ENCODE assay signal across 12 cellular contexts in genomic region chr14:22489247-22489551, GRCh38.
A peak's percentile ranks its signal among the peaks of the same experiment; 100 is the strongest.
DNase-seq lines count a peak whose midpoint lies in the region; ATAC-seq, FAIRE-seq and TF ChIP-seq lines count a peak whose summit lies in the region.
"Had no signal": no experiment of that assay in that cellular context is flagged by ENCODE, and none has a peak within 500 bp of the region (broad histone marks: within the 10 kb centered on the region; RNA-seq: fewer than 3 reads in every experiment).

No MANE protein-coding gene starts in this region.

- no peak overlapping the region for H2BK15ac ChIP-seq in H1 (ENCODE audit: low read length)

- BruUV-seq in HepG2 (replicated peaks; lab: Mats Ljungman, UMichigan): no TSS peak

- peak overlapping the region; percentile 21; the same call in 1 of the 2 replicates for H3K18ac ChIP-seq in H1 (ENCODE audit: extremely low read depth, low read length)

- H2BK20ac ChIP-seq in H1 (ENCODE audit: low read length): no peak overlapping the region

- no peaks in the 10 kb centered on the region for H3K79me1 ChIP-seq in H1 (ENCODE audit: low read depth, low read length)

- H3K14ac ChIP-seq in H1 (ENCODE audit: insufficient read length): no peak overlapping the region

- no peak overlapping the region for H3K4me3 ChIP-seq in HepG2 (replicated peaks in 1 of 3; ENCODE audit: insufficient read depth in 1 of 3, low read depth in 2 of 3, low read length in 3 of 3)
- no peak overlapping the region for H3K4me3 ChIP-seq in right lobe of liver
- peak overlapping the region; percentile 63; the same call in 1 of the 2 replicates for H3K4me3 ChIP-seq in OCI-LY3 (ENCODE audit: low read length)
- no peak overlapping the region for H3K4me3 ChIP-seq in H1 (ENCODE audit: extremely low read depth in 1 of 4, insufficient read depth in 2 of 4, low read depth in 3 of 4, low read length in 4 of 4)
- peak overlapping the region; percentile 46 for H3K4me3 ChIP-seq in thymus (ENCODE audit: low read length)
- H3K4me3 ChIP-seq in body of pancreas: no peak overlapping the region
- H3K4me3 ChIP-seq: coronary artery had no signal

- H3K36me3 ChIP-seq in HepG2 (replicated peaks in 1 of 2; ENCODE audit: control insufficient read depth in 1 of 2, insufficient read depth in 2 of 2, low read length in 2 of 2) (no peaks in the 10 kb centered on the region), right lobe of liver (no peaks in the 10 kb centered on the region), OCI-LY3 (replicated peaks; ENCODE audit: low read depth, low read length) (no peaks in the 10 kb centered on the region), H1 (ENCODE audit: control insufficient read depth in 2 of 4, insufficient read depth in 4 of 4, low read length in 3 of 4) (no peaks in the 10 kb centered on the region), thymus (ENCODE audit: control insufficient read depth, insufficient read depth) (peaks cover 4% of the 10 kb centered on the region), body of pancreas (replicated peaks in 1 of 2; ENCODE audit: insufficient read depth in 1 of 2, low read depth in 2 of 2) (no peaks in the 10 kb centered on the region)

- no peak overlapping the region for H3K23ac ChIP-seq in H1 (ENCODE audit: insufficient read length)

- H3K9ac ChIP-seq in HepG2 (ENCODE audit: insufficient read depth, low read depth, low read length): no peak overlapping the region
- peak overlapping the region; percentile 85 for H3K9ac ChIP-seq in OCI-LY3 (ENCODE audit: low read length)
- no peak overlapping the region for H3K9ac ChIP-seq in H1 (replicated peaks in 1 of 4; ENCODE audit: extremely low read depth in 1 of 4, low read depth in 3 of 4, low read length in 3 of 4)

- H3K4me2 ChIP-seq in HepG2 (ENCODE audit: low read depth, low read length): no peak overlapping the region
- H3K4me2 ChIP-seq in OCI-LY3 (ENCODE audit: low read length): peak overlapping the region; percentile 69
- H3K4me2 ChIP-seq in H1 (ENCODE audit: insufficient read depth in 1 of 2, low read depth in 2 of 2, low read length in 2 of 2): no peak overlapping the region

- H3K9me3 ChIP-seq in HepG2 (ENCODE audit: low read length) (no peaks in the 10 kb centered on the region), right lobe of liver (no peaks in the 10 kb centered on the region), OCI-LY3 (ENCODE audit: insufficient read depth, low read length) (no peaks in the 10 kb centered on the region), H1 (ENCODE audit: insufficient read depth in 2 of 2, low read depth in 1 of 2, low read length in 1 of 2) (no peaks in the 10 kb centered on the region), thymus (ENCODE audit: control insufficient read depth) (no peaks in the 10 kb centered on the region), body of pancreas (no peaks in the 10 kb centered on the region)

- H4K20me1 ChIP-seq in HepG2 (ENCODE audit: insufficient read depth, low read length) (no peaks in the 10 kb centered on the region), OCI-LY3 (ENCODE audit: insufficient read depth, low read length) (no peaks in the 10 kb centered on the region), H1 (replicated peaks in 1 of 2; ENCODE audit: control insufficient read depth in 1 of 2, insufficient read depth in 2 of 2, low read length in 2 of 2) (no peaks in the 10 kb centered on the region)

- H3K27ac ChIP-seq in HepG2 (ENCODE audit: extremely low read length, insufficient read depth, low read length) (no peak overlapping the region), right lobe of liver (no peak overlapping the region), OCI-LY3 (ENCODE audit: low read length) (peak overlapping the region; percentile 99), H1 (ENCODE audit: low read depth, low read length) (no peak overlapping the region), thymus (ENCODE audit: low read depth) (peak overlapping the region; percentile 77), body of pancreas (no peak overlapping the region)
- H3K27ac ChIP-seq: coronary artery had no signal

- no peak overlapping the region for H4K8ac ChIP-seq in H1 (ENCODE audit: extremely low read depth, insufficient read depth, low read length)

- intact Hi-C loops in HepG2 (cut with micrococcal nuclease; ENCODE audit: unreplicated experiment) (no loop called here), right lobe of liver (cut with DNase I) (no loop called here), body of pancreas (cut with DNase I) (no loop called here)

- H3K27me3 ChIP-seq in HepG2 (ENCODE audit: control insufficient read depth in 1 of 2, insufficient read depth in 2 of 2, low read length in 2 of 2) (peaks cover 2 to 44% of the 10 kb centered on the region in 2 experiments; a peak in 3 of 5 replicates), right lobe of liver (no peaks in the 10 kb centered on the region), OCI-LY3 (ENCODE audit: low read depth, low read length) (no peaks in the 10 kb centered on the region), H1 (replicated peaks in 1 of 4; ENCODE audit: control insufficient read depth in 3 of 4, extremely low read depth in 1 of 4, insufficient read depth in 3 of 4, low read length in 3 of 4) (no peaks in the 10 kb centered on the region), thymus (ENCODE audit: control insufficient read depth, insufficient read depth) (no peaks in the 10 kb centered on the region), body of pancreas (no peaks in the 10 kb centered on the region)

- H2BK12ac ChIP-seq in H1 (ENCODE audit: low read depth, low read length): no peak overlapping the region

- TF ChIP-seq POLR2A in HepG2 (IDR thresholded peaks at IDR 0.05; ENCODE audit: insufficient read depth in 1 of 2, low read depth in 2 of 2, low read length in 2 of 2): no peak
- no peak for TF ChIP-seq POLR2A in right lobe of liver (IDR thresholded peaks at IDR 0.05)
- no peak for TF ChIP-seq POLR2A in H1 (IDR thresholded peaks at IDR 0.05; ENCODE audit: control extremely low read depth in 1 of 2, low read depth in 2 of 2, low read length in 2 of 2)
- TF ChIP-seq POLR2A in body of pancreas (IDR thresholded peaks at IDR 0.05): no peak

- H2BK120ac ChIP-seq in H1 (replicated peaks; ENCODE audit: low read depth, low read length): no peak overlapping the region

- 19% methylated on average over 5 of the region's 5 CpGs for WGBS in HepG2 (ENCODE audit: low lambda C conversion rate)
- 23% methylated on average over 2 of the region's 5 CpGs for WGBS in right lobe of liver (ENCODE audit: insufficient coverage, low coverage, low lambda C conversion rate, missing lambda C conversion rate)
- WGBS in H1 (ENCODE audit: extremely low coverage in 1 of 2, insufficient coverage in 1 of 2, insufficient read length in 1 of 2, insufficient replicate concordance in 2 of 2, low coverage in 1 of 2, low lambda C conversion rate in 2 of 2, missing lambda C conversion rate in 1 of 2), 2 experiments: 86% methylated on average over 5 of the region's 5 CpGs; no CpG with 5 or more reads in 1 of the 2 experiments
- 70% methylated on average over 5 of the region's 5 CpGs for WGBS in thymus
- WGBS in body of pancreas, 2 donors: 50 to 57% methylated on average over 5 of the region's 5 CpGs

- H3K79me2 ChIP-seq in HepG2 (ENCODE audit: insufficient read depth, low read length) (no peaks in the 10 kb centered on the region), OCI-LY3 (ENCODE audit: low read length) (no peaks in the 10 kb centered on the region), H1 (ENCODE audit: control insufficient read depth in 1 of 2, insufficient read depth in 2 of 2, low read length in 2 of 2) (no peaks in the 10 kb centered on the region)

- no peak overlapping the region for H3K4ac ChIP-seq in H1 (replicated peaks; ENCODE audit: insufficient read length, low read depth, low read length)

- H4K5ac ChIP-seq in H1 (ENCODE audit: insufficient read length, low read depth, low read length): no peak overlapping the region

- no peak overlapping the region for H3K56ac ChIP-seq in H1 (replicated peaks; ENCODE audit: insufficient read length, low read depth, low read length)

- CTCF ChIA-PET in HepG2 (lab: Yijun Ruan, JAX; ENCODE audit: low intra/inter-chr PET ratio, low total read pairs) (no interaction called here), H1 (lab: Charles Lee; ENCODE audit: partially characterized antibody) (interaction anchor here (0.7 to 3.3 kb wide), 5 partner anchors 12 to 170 kb away, joined by 3 to 13 read pairs (median 3); no protein-coding TSS in a partner anchor)

- H4K91ac ChIP-seq in H1 (replicated peaks; ENCODE audit: insufficient read length, low read length): no peak overlapping the region

- no peaks in the 10 kb centered on the region; the same call in 1 of the 2 replicates for H3K23me2 ChIP-seq in H1 (ENCODE audit: low read depth, low read length)

- H3K4me1 ChIP-seq in HepG2 (ENCODE audit: insufficient read depth, low read length) (no peaks in the 10 kb centered on the region), right lobe of liver (no peaks in the 10 kb centered on the region), OCI-LY3 (ENCODE audit: low read length) (peaks cover 98% of the 10 kb centered on the region), H1 (replicated peaks in 1 of 4; ENCODE audit: control insufficient read depth in 3 of 4, insufficient read depth in 4 of 4, low read length in 3 of 4) (peaks cover 0 to 7% (median 0%) of the 10 kb centered on the region in 4 experiments; a peak in 1 of 7 replicates), thymus (ENCODE audit: control insufficient read depth, insufficient read depth, low read length) (peaks cover 46% of the 10 kb centered on the region), body of pancreas (no peaks in the 10 kb centered on the region)

- H2AFZ ChIP-seq in HepG2 (ENCODE audit: low read length) (no peak overlapping the region), OCI-LY3 (ENCODE audit: low read depth, low read length) (no peak overlapping the region; the same call in 1 of the 2 replicates), H1 (ENCODE audit: low read length) (no peak overlapping the region)

- in situ Hi-C loops in HepG2 (cut with HindIII; ENCODE audit: extremely low pct_ligation_motif_present, low pct_unique_long_range_greater_than_20kb): no loop called here

- no peak for TF ChIP-seq EP300 in HepG2 (IDR thresholded peaks at IDR 0.05; ENCODE audit: low read depth in 2 of 2, low read length in 2 of 2)
- TF ChIP-seq EP300 in HepG2 (CRISPR knock-in tag; IDR thresholded peaks at IDR 0.05; ENCODE audit: borderline replicate concordance): no peak
- no peak for TF ChIP-seq EP300 in H1 (IDR thresholded peaks at IDR 0.05; ENCODE audit: borderline replicate concordance in 1 of 2, low read depth in 2 of 2, low read length in 2 of 2)

- POLR2A ChIA-PET in HepG2 (lab: Yijun Ruan, JAX) (no interaction called here), H1 (lab: Charles Lee; ENCODE audit: partially characterized antibody) (no interaction called here)

- H2BK5ac ChIP-seq in H1 (ENCODE audit: low read depth, low read length): no peak overlapping the region

- peak; percentile 40 for ATAC-seq in HepG2
- no peak for ATAC-seq in right lobe of liver
- no peak for ATAC-seq in body of pancreas
- no peak for ATAC-seq in HG02852 (IDR thresholded peaks at IDR 0.05; ENCODE audit: unreplicated experiment)

- DNase-seq in HepG2 (ENCODE audit: low spot score) (no peak), right lobe of liver (no peak), H1 (ENCODE audit: low read depth in 1 of 2, low spot score in 2 of 2) (no peak), body of pancreas (no peak), GM03348 (ENCODE audit: low spot score) (no peak)
- DNase-seq: activated CD4-positive, alpha-beta T cell treated with anti-CD3 and anti-CD28 coated beads for 4 hours; mesenchymal stem cell; NCI-H2081 treated with DMSO at 0.1 percent for 48 hours had no signal

- no peak for TF ChIP-seq CTCF in HepG2 (CRISPR knock-in tag; IDR thresholded peaks at IDR 0.05)
- no peak for TF ChIP-seq CTCF in right lobe of liver (IDR thresholded peaks at IDR 0.05)
- TF ChIP-seq CTCF in OCI-LY3 (IDR thresholded peaks at IDR 0.05; ENCODE audit: low read depth, low read length): peak; percentile 51
- no peak for TF ChIP-seq CTCF in H1 (IDR thresholded peaks at IDR 0.05; ENCODE audit: control extremely low read depth in 1 of 3, insufficient read depth in 1 of 3, low read depth in 1 of 3, low read length in 3 of 3)
- no peak for TF ChIP-seq CTCF in body of pancreas (IDR thresholded peaks at IDR 0.05)

- H2AK5ac ChIP-seq in H1 (ENCODE audit: low read depth, low read length): no peak overlapping the region

- no peak for FAIRE-seq in HepG2 (lab: Jason Lieb, UNC)
- no peak for FAIRE-seq in H1 (lab: Jason Lieb, UNC)

- no peak for TF ChIP-seq RAD21 in HepG2 (CRISPR knock-in tag; IDR thresholded peaks at IDR 0.05)
- no peak for TF ChIP-seq RAD21 in H1 (IDR thresholded peaks at IDR 0.05 in 1 of 2, conservative IDR thresholded peaks at IDR 0.05 in 1 of 2; ENCODE audit: low read depth in 2 of 2, low read length in 2 of 2)

Comparison
In these comparisons a context has a peak if more than half of its experiments do, and no peak if none do; other contexts are left out.
1. H3K27ac ChIP-seq: peak in OCI-LY3 (single experiment) and thymus (single experiment); none in HepG2 (single experiment), right lobe of liver (0 of 3), H1 (single experiment) and body of pancreas (0 of 4).
2. H3K4me3 ChIP-seq: peak in OCI-LY3 (single experiment) and thymus (single experiment); none in HepG2 (0 of 3), right lobe of liver (0 of 3), H1 (0 of 4) and body of pancreas (0 of 2).